23 cellular contexts compared by ENCODE assay signal in genomic region chr6:51578362-51578761, GRCh38.
"Had no signal": no experiment of that assay in that cellular context is flagged by ENCODE, and none has a peak within 500 bp of the region (broad histone marks: within the 10 kb centered on the region; RNA-seq: fewer than 3 reads in every experiment).

No MANE protein-coding gene starts in this region.

- ATAC-seq: effector memory CD8-positive, alpha-beta T cell; esophagus mucosa; gastrocnemius medialis; heart right ventricle; left cardiac atrium; left lung; left ventricle myocardium superior; lower lobe of right lung; naive thymus-derived CD4-positive, alpha-beta T cell had no signal

- H3K9me3 ChIP-seq: colonic mucosa, esophagus squamous epithelium, gastrocnemius medialis, lower lobe of right lung had no signal

- H3K27ac ChIP-seq: colonic mucosa, epithelial cell of prostate, esophagus squamous epithelium, gastrocnemius medialis, heart right ventricle, left lung, lower lobe of right lung had no signal

- H3K4me3 ChIP-seq: colonic mucosa, esophagus squamous epithelium, gastrocnemius medialis, heart right ventricle, left lung, lower lobe of right lung had no signal

- H3K36me3 ChIP-seq: colonic mucosa, esophagus squamous epithelium, gastrocnemius medialis, heart right ventricle, left lung, lower lobe of right lung had no signal

- H3K4me1 ChIP-seq: colonic mucosa, esophagus squamous epithelium, gastrocnemius medialis, heart right ventricle, left lung, lower lobe of right lung had no signal

- DNase-seq: colonic mucosa; cortex of kidney; effector CD8-positive, alpha-beta T cell; effector memory CD8-positive, alpha-beta T cell; endodermal cell; erythroblast; esophagus squamous epithelium; foreskin fibroblast; foreskin melanocyte; gastrocnemius medialis; glutamatergic neuron; head of caudate nucleus; heart right ventricle; hippocampal formation; left cardiac atrium; left lung; left ventricle myocardium superior; lower lobe of right lung; mesenchymal stem cell; midbrain; naive thymus-derived CD4-positive, alpha-beta T cell had no signal

- H3K27me3 ChIP-seq: colonic mucosa, esophagus squamous epithelium, gastrocnemius medialis, heart right ventricle, left lung had no signal
